Comparison of ENCODE assay signal across 8 cellular contexts in the genomic region with DNA sequence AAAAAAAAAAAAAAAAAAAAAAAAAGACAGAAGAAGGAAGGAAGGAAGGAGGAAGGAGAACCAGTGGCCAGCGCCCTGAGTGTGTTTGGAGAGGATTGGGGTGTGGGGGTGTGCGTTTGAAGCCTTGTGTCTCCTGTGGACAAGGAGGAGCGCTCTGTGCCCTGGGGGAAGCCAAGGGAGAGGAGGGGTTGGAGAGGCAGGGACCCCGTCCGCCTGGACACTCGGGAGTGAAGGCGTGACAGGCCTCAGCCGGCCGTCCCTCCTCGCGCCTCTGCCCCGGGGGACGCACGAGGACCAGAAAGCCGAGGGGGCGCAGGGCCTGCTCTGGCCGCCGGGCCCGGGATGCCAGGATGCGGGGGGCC. TPM values are rescaled to one million over a fixed set of nuclear protein-coding genes. Genes with fewer than 3 reads are reported as not detected.
A peak's percentile ranks its signal among the peaks of the same experiment; 100 is the strongest.
DNase-seq lines count a peak whose midpoint lies in the region; ATAC-seq, FAIRE-seq and TF ChIP-seq lines count a peak whose summit lies in the region.

No MANE protein-coding gene starts in this region.

- no peak for TF ChIP-seq CTCF in neutrophil (IDR thresholded peaks at IDR 0.05)

- no peaks in the 10 kb centered on the region for H3K9me2 ChIP-seq in Karpas-422 (replicated peaks; ENCODE audit: insufficient read depth, low read length)

- H3K4me2 ChIP-seq in Karpas-422 (ENCODE audit: low read depth, low read length, poor library complexity, severe bottlenecking), result peak overlapping the region; percentile 83

- peak overlapping the region; percentile 85 for H3K9ac ChIP-seq in Karpas-422 (ENCODE audit: low read length)
- H3K9ac ChIP-seq in endocrine pancreas (ENCODE audit: control insufficient read depth, insufficient read depth, low read length), result peak overlapping the region; percentile 43

- no peak for FAIRE-seq in GM12891 (lab: Jason Lieb, UNC)

- peak overlapping the region; percentile 78 for H2AFZ ChIP-seq in Karpas-422 (ENCODE audit: low read length)

- ATAC-seq in GM19351 (IDR thresholded peaks at IDR 0.05; ENCODE audit: unreplicated experiment), result peak; percentile 4
- ATAC-seq in HG03520 (IDR thresholded peaks at IDR 0.05; ENCODE audit: unreplicated experiment), result no peak

- no peaks in the 10 kb centered on the region for H4K20me1 ChIP-seq in Karpas-422 (ENCODE audit: insufficient read depth, low read depth, low read length)

- H3K36me3 ChIP-seq in Karpas-422 (ENCODE audit: insufficient read depth, low read length) (no peaks in the 10 kb centered on the region), endocrine pancreas (ENCODE audit: control insufficient read depth, insufficient read depth, low read length) (no peaks in the 10 kb centered on the region), neutrophil (no peaks in the 10 kb centered on the region)

- H3K9me3 ChIP-seq in Karpas-422 (ENCODE audit: low read length) (no peaks in the 10 kb centered on the region), endocrine pancreas (ENCODE audit: control insufficient read depth, low read length) (no peaks in the 10 kb centered on the region), neutrophil (no peaks in the 10 kb centered on the region)

- no peak for TF ChIP-seq POLR2A in GM12891 (IDR thresholded peaks at IDR 0.05; ENCODE audit: low read depth, low read length)

- H3K4me3 ChIP-seq in Karpas-422 (ENCODE audit: low read length), result peak overlapping the region; percentile 73
- H3K4me3 ChIP-seq in endocrine pancreas (ENCODE audit: control insufficient read depth, insufficient read depth, low read length), result no peak overlapping the region
- peak overlapping the region; percentile 70 to 81 for H3K4me3 ChIP-seq in neutrophil (ENCODE audit: low read depth in 1 of 2, low read length in 1 of 2)

- peaks cover 32% of the 10 kb centered on the region for H3K4me1 ChIP-seq in Karpas-422 (ENCODE audit: low read length)
- no peaks in the 10 kb centered on the region for H3K4me1 ChIP-seq in endocrine pancreas (ENCODE audit: control insufficient read depth, insufficient read depth, low read length)
- H3K4me1 ChIP-seq in neutrophil (ENCODE audit: control insufficient read depth in 1 of 2, insufficient read depth in 1 of 2, low read depth in 1 of 2, low read length in 1 of 2), result peaks cover 35% of the 10 kb centered on the region in 2 experiments

- no peaks in the 10 kb centered on the region for H3K79me2 ChIP-seq in Karpas-422 (ENCODE audit: low read length)

- peak; percentile 60 for DNase-seq in Karpas-422
- DNase-seq in AG20443 (ENCODE audit: low spot score), result no peak
- no peak for DNase-seq in hepatic stellate cell (ENCODE audit: low spot score)
- DNase-seq in GM12891 (ENCODE audit: insufficient read length, low spot score), result no peak

- H3K27ac ChIP-seq in Karpas-422 (ENCODE audit: low read length) (no peak overlapping the region), neutrophil (peak overlapping the region; percentile 91)

- H3K27me3 ChIP-seq in Karpas-422 (ENCODE audit: low read length) (no peaks in the 10 kb centered on the region), endocrine pancreas (ENCODE audit: control insufficient read depth, insufficient read depth, low read length) (no peaks in the 10 kb centered on the region), neutrophil (no peaks in the 10 kb centered on the region)

TF ChIP-seq in GM12891, 5 proteins besides CTCF, POLR2A, EP300 and RAD21:
- TF ChIP-seq SPI1 (IDR thresholded peaks at IDR 0.05; ENCODE audit: low read depth, low read length) (no peak), TAF1 (IDR thresholded peaks at IDR 0.05; ENCODE audit: low read depth, low read length) (no peak)

RNA-seq across cellular contexts. Expression of a gene that starts 44.9 kb away (rescaled TPM):
- 27.2 and 73.8 TPM in 2 replicates for total RNA-seq in Karpas-422 (2014; rRNA removed; shearing (Covaris generic); ENCODE audit: low replicate concordance)
- 16.5 TPM for polyA plus RNA-seq in GM12891 (2012; ENCODE audit: low read depth, missing spikeins)
